ENCODE assay signal across 8 cellular contexts in genomic region chr20:6054689-6055051, GRCh38. TPM values are rescaled to one million over a fixed set of nuclear protein-coding genes. Genes with fewer than 3 reads are reported as not detected.
"Had no signal": no experiment of that assay in that cellular context is flagged by ENCODE, and none has a peak within 500 bp of the region (broad histone marks: within the 10 kb centered on the region; RNA-seq: fewer than 3 reads in every experiment).

No MANE protein-coding gene starts in this region.

RNA-seq across cellular contexts. Expression of gene LRRN4, which starts 0.8 kb away (rescaled TPM):
- total RNA-seq: activated CD8-positive, alpha-beta memory T cell treated with anti-CD3 and anti-CD28 coated beads for 36 hours; activated T-helper 2 cell treated with anti-CD3 and anti-CD28 coated beads, Interferon-gamma antibody, Interleukin-2, Interleukin-4, amounts not matched to agents 10 μg/mL and 5 μg/mL and 100 μg/mL, durations not matched to agents 14 hours and 24 hours and 36 hours; dermis microvascular lymphatic vessel endothelial cell; gastrocnemius medialis; mucosa of descending colon; neural crest cell; occipital lobe; tibial nerve had no signal
